ENCODE assay signal across 32 cellular contexts in genomic region chrX:41081821-41082220, GRCh38.
"Had no signal": no experiment of that assay in that cellular context is flagged by ENCODE, and none has a peak within 500 bp of the region (broad histone marks: within the 10 kb centered on the region; RNA-seq: fewer than 3 reads in every experiment).

No MANE protein-coding gene starts in this region.

- H3K36me3 ChIP-seq: ascending aorta, breast epithelium, cardiac muscle cell, esophagus squamous epithelium, heart left ventricle had no signal

- H3K36me3 Mint-ChIP-seq: activated CD4-positive, alpha-beta memory T cell treated with anti-CD3 and anti-CD28 coated beads for 36 hours; activated naive CD4-positive, alpha-beta T cell treated with anti-CD3 and anti-CD28 coated beads, Interleukin-2, amount 10 ng/mL, durations not matched to agents 7 days and 5 days; activated naive CD8-positive, alpha-beta T cell treated with anti-CD3 and anti-CD28 coated beads, Interleukin-2, amount 10 ng/mL, durations not matched to agents 7 days and 5 days; brain had no signal

- H3K27ac Mint-ChIP-seq: activated CD4-positive, alpha-beta memory T cell treated with anti-CD3 and anti-CD28 coated beads for 36 hours; activated CD4-positive, alpha-beta T cell treated with anti-CD3 and anti-CD28 coated beads for 36 hours; activated CD4-positive, alpha-beta T cell treated with anti-CD3 and anti-CD28 coated beads, Interleukin-2, amount 10 ng/mL, durations not matched to agents 24 days and 14 days; activated naive CD4-positive, alpha-beta T cell treated with anti-CD3 and anti-CD28 coated beads, Interleukin-2, amount 10 ng/mL, durations not matched to agents 7 days and 5 days; activated naive CD4-positive, alpha-beta T cell treated with anti-CD3 and anti-CD28 coated beads, Interleukin-2, amount 50 U/mL, for 72 hours; activated naive CD8-positive, alpha-beta T cell treated with anti-CD3 and anti-CD28 coated beads, Interleukin-2, amount 10 ng/mL, durations not matched to agents 7 days and 5 days; activated T-cell treated with anti-CD3 and anti-CD28 coated beads, Interleukin-2, amount 50 U/mL, for 24 hours; activated T-cell treated with anti-CD3 and anti-CD28 coated beads, Interleukin-2, amount 50 U/mL, for 72 hours; dendritic cell treated with granulocyte-macrophage colony-stimulating factor and Interleukin-4, amounts not matched to agents 40 ng/mL and 50 ng/mL, for 4 days; effector memory CD8-positive, alpha-beta T cell; T-helper 17 cell; T-helper 2 cell treated with Interferon-gamma antibody and Interleukin-4, amounts not matched to agents 5 μg/mL and 100 μg/mL, for 36 hours had no signal

- H3K27ac ChIP-seq: ascending aorta, breast epithelium, cardiac muscle cell, coronary artery, dorsolateral prefrontal cortex, epithelial cell of prostate, esophagus squamous epithelium, heart left ventricle had no signal

- H3K4me3 Mint-ChIP-seq: activated CD4-positive, alpha-beta memory T cell treated with anti-CD3 and anti-CD28 coated beads for 36 hours; activated CD4-positive, alpha-beta T cell treated with anti-CD3 and anti-CD28 coated beads for 36 hours; activated CD4-positive, alpha-beta T cell treated with anti-CD3 and anti-CD28 coated beads, Interleukin-2, amount 10 ng/mL, durations not matched to agents 24 days and 14 days; activated naive CD4-positive, alpha-beta T cell treated with anti-CD3 and anti-CD28 coated beads, Interleukin-2, amount 10 ng/mL, durations not matched to agents 7 days and 5 days; activated naive CD8-positive, alpha-beta T cell treated with anti-CD3 and anti-CD28 coated beads, Interleukin-2, amount 10 ng/mL, durations not matched to agents 7 days and 5 days; activated T-cell treated with anti-CD3 and anti-CD28 coated beads, Interleukin-2, amount 50 U/mL, for 24 hours; activated T-cell treated with anti-CD3 and anti-CD28 coated beads, Interleukin-2, amount 50 U/mL, for 72 hours; dendritic cell treated with granulocyte-macrophage colony-stimulating factor and Interleukin-4, amounts not matched to agents 40 ng/mL and 50 ng/mL, for 4 days; effector memory CD8-positive, alpha-beta T cell; T-helper 17 cell; T-helper 2 cell treated with Interferon-gamma antibody and Interleukin-4, amounts not matched to agents 5 μg/mL and 100 μg/mL, for 36 hours had no signal

- H3K4me1 Mint-ChIP-seq: activated naive CD8-positive, alpha-beta T cell treated with anti-CD3 and anti-CD28 coated beads, Interleukin-2, amount 10 ng/mL, durations not matched to agents 7 days and 5 days had no signal

- H3K4me3 ChIP-seq: ascending aorta, breast epithelium, cardiac muscle cell, coronary artery, dorsolateral prefrontal cortex, esophagus squamous epithelium, heart left ventricle had no signal

- H3K4me1 ChIP-seq: breast epithelium had no signal

- DNase-seq: activated CD4-positive, alpha-beta memory T cell treated with anti-CD3 and anti-CD28 coated beads for 36 hours; activated CD4-positive, alpha-beta T cell treated with anti-CD3 and anti-CD28 coated beads for 36 hours; activated CD4-positive, alpha-beta T cell treated with anti-CD3 and anti-CD28 coated beads, Interleukin-2, amount 10 ng/mL, durations not matched to agents 24 days and 14 days; activated CD4-positive, CD25-positive, alpha-beta regulatory T cell; activated CD4-positive, CD25-positive, alpha-beta regulatory T cell treated with anti-CD3 and anti-CD28 coated beads, Interleukin-2, amount 50 U/mL, for 72 hours; activated CD8-positive, alpha-beta memory T cell treated with anti-CD3 and anti-CD28 coated beads, Interleukin-2, amount 50 U/mL, for 48 hours; activated gamma-delta T cell; activated naive CD4-positive, alpha-beta T cell; activated naive CD4-positive, alpha-beta T cell treated with anti-CD3 and anti-CD28 coated beads, Interleukin-2, amount 10 ng/mL, durations not matched to agents 7 days and 5 days; activated naive CD8-positive, alpha-beta T cell treated with anti-CD3 and anti-CD28 coated beads, Interleukin-2, amount 10 ng/mL, durations not matched to agents 7 days and 5 days; activated T-cell treated with anti-CD3 and anti-CD28 coated beads for 4 hours; activated T-cell treated with anti-CD3 and anti-CD28 coated beads, Interleukin-2, amount 50 U/mL, for 24 hours; activated T-cell treated with anti-CD3 and anti-CD28 coated beads, Interleukin-2, amount 50 U/mL, for 72 hours; central memory CD4-positive, alpha-beta T cell; cerebellar nuclear complex; dorsolateral prefrontal cortex; effector memory CD8-positive, alpha-beta T cell; esophagus squamous epithelium; heart left ventricle; hypothalamus; T-helper 17 cell; T1000 had no signal

- H3K9me3 Mint-ChIP-seq: activated CD4-positive, alpha-beta memory T cell treated with anti-CD3 and anti-CD28 coated beads for 36 hours; activated CD4-positive, alpha-beta T cell treated with anti-CD3 and anti-CD28 coated beads, Interleukin-2, amount 10 ng/mL, durations not matched to agents 24 days and 14 days; activated naive CD4-positive, alpha-beta T cell treated with anti-CD3 and anti-CD28 coated beads, Interleukin-2, amount 10 ng/mL, durations not matched to agents 7 days and 5 days; activated naive CD4-positive, alpha-beta T cell treated with anti-CD3 and anti-CD28 coated beads, Interleukin-2, amount 50 U/mL, for 72 hours; activated naive CD8-positive, alpha-beta T cell treated with anti-CD3 and anti-CD28 coated beads, Interleukin-2, amount 10 ng/mL, durations not matched to agents 7 days and 5 days; activated T-cell treated with anti-CD3 and anti-CD28 coated beads, Interleukin-2, amount 50 U/mL, for 24 hours; activated T-cell treated with anti-CD3 and anti-CD28 coated beads, Interleukin-2, amount 50 U/mL, for 72 hours; dendritic cell treated with granulocyte-macrophage colony-stimulating factor and Interleukin-4, amounts not matched to agents 40 ng/mL and 50 ng/mL, for 4 days; effector memory CD8-positive, alpha-beta T cell; T-helper 2 cell treated with Interferon-gamma antibody and Interleukin-4, amounts not matched to agents 5 μg/mL and 100 μg/mL, for 36 hours had no signal

- H3K27me3 ChIP-seq: ascending aorta, cardiac muscle cell, esophagus squamous epithelium had no signal

- H3K9me3 ChIP-seq: ascending aorta, breast epithelium, esophagus squamous epithelium, heart left ventricle had no signal

- H3K27me3 Mint-ChIP-seq: activated CD4-positive, alpha-beta memory T cell treated with anti-CD3 and anti-CD28 coated beads for 36 hours; activated CD4-positive, alpha-beta T cell treated with anti-CD3 and anti-CD28 coated beads for 36 hours; activated naive CD4-positive, alpha-beta T cell treated with anti-CD3 and anti-CD28 coated beads, Interleukin-2, amount 10 ng/mL, durations not matched to agents 7 days and 5 days; activated naive CD8-positive, alpha-beta T cell treated with anti-CD3 and anti-CD28 coated beads, Interleukin-2, amount 10 ng/mL, durations not matched to agents 7 days and 5 days; dendritic cell treated with granulocyte-macrophage colony-stimulating factor and Interleukin-4, amounts not matched to agents 40 ng/mL and 50 ng/mL, for 4 days; effector memory CD8-positive, alpha-beta T cell; T-helper 17 cell had no signal

- FAIRE-seq: frontal cortex had no signal

- ATAC-seq: activated CD4-positive, alpha-beta T cell treated with anti-CD3 and anti-CD28 coated beads for 36 hours; activated naive CD4-positive, alpha-beta T cell treated with anti-CD3 and anti-CD28 coated beads, Interleukin-2, amount 50 U/mL, for 72 hours; activated T-cell treated with anti-CD3 and anti-CD28 coated beads, Interleukin-2, amount 50 U/mL, for 72 hours; effector memory CD8-positive, alpha-beta T cell; heart left ventricle; T-helper 17 cell had no signal
